In the genomic region with DNA sequence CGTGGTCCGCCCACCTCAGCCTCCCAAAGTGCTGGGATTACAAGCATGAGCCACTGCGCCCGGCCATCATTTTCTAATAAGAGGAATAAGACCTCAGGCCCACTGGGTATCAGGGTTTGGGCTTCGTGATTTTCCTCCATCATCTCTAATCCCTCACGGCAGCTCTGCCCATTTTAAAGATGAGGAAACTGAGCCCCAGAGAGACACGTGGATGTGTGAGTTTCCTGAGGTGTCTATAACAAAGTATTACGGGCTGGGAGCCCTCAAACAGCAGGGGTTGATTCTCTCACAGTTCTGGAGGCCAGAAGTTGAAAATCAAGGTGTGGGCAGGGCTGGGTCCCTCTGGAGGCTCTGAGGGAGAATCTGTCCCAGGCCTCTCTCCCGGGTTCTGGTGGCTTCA, we compare ENCODE assay signal across 1 cellular context.
TF ChIP-seq lines count a peak whose summit lies in the region.

No MANE protein-coding gene starts in this region.

TF ChIP-seq in GM12878, 131 proteins besides CTCF, POLR2A, EP300 and RAD21:
- TF ChIP-seq IRF4 (IDR thresholded peaks at IDR 0.05; ENCODE audit: low read depth, low read length), result no peak
- TF ChIP-seq, protein P1, sequence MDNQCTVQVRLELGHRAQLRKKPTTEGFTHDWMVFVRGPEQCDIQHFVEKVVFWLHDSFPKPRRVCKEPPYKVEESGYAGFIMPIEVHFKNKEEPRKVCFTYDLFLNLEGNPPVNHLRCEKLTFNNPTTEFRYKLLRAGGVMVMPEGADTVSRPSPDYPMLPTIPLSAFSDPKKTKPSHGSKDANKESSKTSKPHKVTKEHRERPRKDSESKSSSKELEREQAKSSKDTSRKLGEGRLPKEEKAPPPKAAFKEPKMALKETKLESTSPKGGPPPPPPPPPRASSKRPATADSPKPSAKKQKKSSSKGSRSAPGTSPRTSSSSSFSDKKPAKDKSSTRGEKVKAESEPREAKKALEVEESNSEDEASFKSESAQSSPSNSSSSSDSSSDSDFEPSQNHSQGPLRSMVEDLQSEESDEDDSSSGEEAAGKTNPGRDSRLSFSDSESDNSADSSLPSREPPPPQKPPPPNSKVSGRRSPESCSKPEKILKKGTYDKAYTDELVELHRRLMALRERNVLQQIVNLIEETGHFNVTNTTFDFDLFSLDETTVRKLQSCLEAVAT (IDR thresholded peaks at IDR 0.05), result no peak
- TF ChIP-seq SREBF1 (IDR thresholded peaks at IDR 0.05; ENCODE audit: low read length), result no peak
- no peak for TF ChIP-seq SUZ12 (IDR thresholded peaks at IDR 0.05; ENCODE audit: unreplicated experiment)
- no peak for TF ChIP-seq CEBPB (IDR thresholded peaks at IDR 0.05; ENCODE audit: borderline replicate concordance in 1 of 2, low read depth in 2 of 2, low read length in 2 of 2)
- TF ChIP-seq, protein P2, sequence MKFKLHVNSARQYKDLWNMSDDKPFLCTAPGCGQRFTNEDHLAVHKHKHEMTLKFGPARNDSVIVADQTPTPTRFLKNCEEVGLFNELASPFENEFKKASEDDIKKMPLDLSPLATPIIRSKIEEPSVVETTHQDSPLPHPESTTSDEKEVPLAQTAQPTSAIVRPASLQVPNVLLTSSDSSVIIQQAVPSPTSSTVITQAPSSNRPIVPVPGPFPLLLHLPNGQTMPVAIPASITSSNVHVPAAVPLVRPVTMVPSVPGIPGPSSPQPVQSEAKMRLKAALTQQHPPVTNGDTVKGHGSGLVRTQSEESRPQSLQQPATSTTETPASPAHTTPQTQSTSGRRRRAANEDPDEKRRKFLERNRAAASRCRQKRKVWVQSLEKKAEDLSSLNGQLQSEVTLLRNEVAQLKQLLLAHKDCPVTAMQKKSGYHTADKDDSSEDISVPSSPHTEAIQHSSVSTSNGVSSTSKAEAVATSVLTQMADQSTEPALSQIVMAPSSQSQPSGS (IDR thresholded peaks at IDR 0.05; ENCODE audit: low read length), result no peak
- 0 out of 2 replicates have a peak, but pooled peaks have one; percentile 57 for TF ChIP-seq SMARCA5 (IDR thresholded peaks at IDR 0.05)
